Comparison of ENCODE assay signal across 2 cellular contexts in the genomic region with DNA sequence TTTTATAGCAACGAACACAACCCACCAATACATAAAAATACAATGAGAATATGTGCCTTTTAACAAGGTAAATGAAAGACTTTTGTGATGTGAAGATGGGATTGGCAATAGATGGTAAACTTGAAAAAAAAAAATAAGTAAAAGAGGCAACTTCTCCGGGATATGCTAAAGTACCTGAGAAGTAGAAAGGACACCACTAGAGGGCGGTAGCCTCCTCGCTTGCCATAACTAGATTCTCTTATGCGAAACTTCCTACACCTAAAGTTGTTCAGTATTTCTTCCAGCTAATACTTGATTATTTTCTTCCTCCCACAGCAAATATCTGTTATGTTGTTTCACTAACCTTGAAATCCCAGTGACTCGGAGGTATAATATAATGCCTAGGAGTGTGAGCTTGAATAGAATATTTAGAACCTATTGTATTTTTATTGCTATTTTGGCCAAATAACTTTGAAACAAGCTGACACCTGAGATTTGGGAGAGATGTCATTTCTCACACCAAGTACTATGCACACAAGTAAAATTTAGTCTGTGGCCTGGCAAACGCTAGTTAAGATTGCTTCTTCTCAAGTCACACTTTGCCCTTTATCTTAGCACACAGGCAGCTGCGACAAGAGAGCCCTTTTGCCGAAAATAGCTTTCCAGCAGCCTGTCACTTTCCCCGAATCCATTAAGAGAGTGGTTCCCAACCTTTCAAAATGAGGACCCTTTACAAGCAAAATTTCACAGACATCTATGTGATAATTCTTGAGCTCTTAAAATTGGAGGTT.
TF ChIP-seq lines count a peak whose summit lies in the region.

No MANE protein-coding gene starts in this region.

TF ChIP-seq in WTC11, 78 proteins besides CTCF, POLR2A, EP300 and RAD21 (continued from another document):
- TF ChIP-seq, protein P1, sequence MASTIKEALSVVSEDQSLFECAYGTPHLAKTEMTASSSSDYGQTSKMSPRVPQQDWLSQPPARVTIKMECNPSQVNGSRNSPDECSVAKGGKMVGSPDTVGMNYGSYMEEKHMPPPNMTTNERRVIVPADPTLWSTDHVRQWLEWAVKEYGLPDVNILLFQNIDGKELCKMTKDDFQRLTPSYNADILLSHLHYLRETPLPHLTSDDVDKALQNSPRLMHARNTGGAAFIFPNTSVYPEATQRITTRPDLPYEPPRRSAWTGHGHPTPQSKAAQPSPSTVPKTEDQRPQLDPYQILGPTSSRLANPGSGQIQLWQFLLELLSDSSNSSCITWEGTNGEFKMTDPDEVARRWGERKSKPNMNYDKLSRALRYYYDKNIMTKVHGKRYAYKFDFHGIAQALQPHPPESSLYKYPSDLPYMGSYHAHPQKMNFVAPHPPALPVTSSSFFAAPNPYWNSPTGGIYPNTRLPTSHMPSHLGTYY (CRISPR knock-in tag; IDR thresholded peaks at IDR 0.05): no peak
- TF ChIP-seq ZNF138 (CRISPR knock-in tag; conservative IDR thresholded peaks at IDR 0.05): no peak
- TF ChIP-seq OVOL2 (CRISPR knock-in tag; IDR thresholded peaks at IDR 0.05; ENCODE audit: borderline replicate concordance): no peak
TF ChIP-seq in WTC11: peak in this region for 0.

TF ChIP-seq in HepG2, 621 proteins besides CTCF, POLR2A, EP300 and RAD21 (continued from another document):
- no peak for TF ChIP-seq PLRG1 (conservative IDR thresholded peaks at IDR 0.05)
- TF ChIP-seq EEA1 (CRISPR knock-in tag; IDR thresholded peaks at IDR 0.05; ENCODE audit: borderline replicate concordance): no peak
- TF ChIP-seq SMC3 (IDR thresholded peaks at IDR 0.05; ENCODE audit: low read length): peak; percentile 92
